ENCODE assay signal across 30 cellular contexts in genomic region chr16:24939738-24940137, GRCh38.
"Had no signal": no experiment of that assay in that cellular context is flagged by ENCODE, and none has a peak within 500 bp of the region (broad histone marks: within the 10 kb centered on the region; RNA-seq: fewer than 3 reads in every experiment).

No MANE protein-coding gene starts in this region.

- H3K27ac ChIP-seq: ascending aorta, body of pancreas, SK-N-MC, WERI-Rb-1 had no signal

- H3K27me3 Mint-ChIP-seq: activated CD4-positive, alpha-beta memory T cell treated with anti-CD3 and anti-CD28 coated beads, Interleukin-2, amount 10 ng/mL, durations not matched to agents 7 days and 5 days; activated naive CD8-positive, alpha-beta T cell treated with anti-CD3 and anti-CD28 coated beads, Interleukin-2, amount 50 U/mL, for 24 hours; T-cell had no signal

- H3K4me1 Mint-ChIP-seq: activated CD4-positive, alpha-beta memory T cell treated with anti-CD3 and anti-CD28 coated beads, Interleukin-2, amount 10 ng/mL, durations not matched to agents 7 days and 5 days; T-cell had no signal

- H3K27me3 ChIP-seq: ascending aorta, body of pancreas had no signal

- H3K4me1 ChIP-seq: ascending aorta, body of pancreas had no signal

- ATAC-seq: activated CD4-positive, CD25-positive, alpha-beta regulatory T cell treated with anti-CD3 and anti-CD28 coated beads, Interleukin-2, amount 50 U/mL, for 24 hours; activated naive CD4-positive, alpha-beta T cell treated with anti-CD3 and anti-CD28 coated beads, Interleukin-2, amount 50 U/mL, for 72 hours; activated naive CD8-positive, alpha-beta T cell treated with anti-CD3 and anti-CD28 coated beads, Interleukin-2, amount 50 U/mL, for 24 hours; body of pancreas; K562; Panc1; Right ventricle myocardium inferior; T-cell had no signal

- DNase-seq: activated CD4-positive, alpha-beta memory T cell treated with anti-CD3 and anti-CD28 coated beads, Interleukin-2, amount 10 ng/mL, durations not matched to agents 7 days and 5 days; activated CD4-positive, alpha-beta T cell treated with anti-CD3 and anti-CD28 coated beads for 4 hours; activated CD8-positive, alpha-beta memory T cell treated with anti-CD3 and anti-CD28 coated beads, Interleukin-2, amount 50 U/mL, for 4 hours; activated effector memory CD4-positive, alpha-beta T cell treated with anti-CD3 and anti-CD28 coated beads, Interleukin-2, amount 50 U/mL, for 16 hours; activated naive CD4-positive, alpha-beta T cell treated with Interleukin-2 at 50 U/mL for 16 hours; activated naive CD8-positive, alpha-beta T cell treated with anti-CD3 and anti-CD28 coated beads, Interleukin-2, amount 50 U/mL, for 24 hours; amniotic stem cell; body of pancreas; central memory CD4-positive, alpha-beta T cell; Karpas-422; MM.1S; NCI-H1105 treated with DMSO at 0.1 percent for 48 hours; NCI-H1436 treated with DMSO at 0.1 percent for 48 hours; NCI-H187; NCI-H2081; NCI-H510A treated with DMSO at 0.1 percent for 48 hours; NCI-H69; NK-92 treated with Interleukin-12 subunit alpha and Interleukin-12 subunit beta, amount 100 ng/mL, for 24 hours; OCI-M1; RPMI8226; T-cell; WERI-Rb-1 had no signal

- H3K4me3 Mint-ChIP-seq: activated CD4-positive, alpha-beta memory T cell treated with anti-CD3 and anti-CD28 coated beads, Interleukin-2, amount 10 ng/mL, durations not matched to agents 7 days and 5 days; activated naive CD8-positive, alpha-beta T cell treated with anti-CD3 and anti-CD28 coated beads, Interleukin-2, amount 50 U/mL, for 24 hours; activated T-helper 1 cell treated with anti-CD3 and anti-CD28 coated beads, Interleukin-12 subunit alpha, Interleukin-12 subunit beta, Interleukin-2, Interleukin-4 antibody, amounts not matched to agents 30 ng/mL and 10 ng/mL and 1 ng/mL, durations not matched to agents 14 hours and 24 hours and 36 hours; T-cell had no signal

- H3K27ac Mint-ChIP-seq: activated CD4-positive, alpha-beta memory T cell treated with anti-CD3 and anti-CD28 coated beads, Interleukin-2, amount 10 ng/mL, durations not matched to agents 7 days and 5 days; activated naive CD8-positive, alpha-beta T cell treated with anti-CD3 and anti-CD28 coated beads, Interleukin-2, amount 50 U/mL, for 24 hours; activated T-helper 1 cell treated with anti-CD3 and anti-CD28 coated beads, Interleukin-12 subunit alpha, Interleukin-12 subunit beta, Interleukin-2, Interleukin-4 antibody, amounts not matched to agents 30 ng/mL and 10 ng/mL and 1 ng/mL, durations not matched to agents 14 hours and 24 hours and 36 hours; T-cell had no signal

- H3K4me3 ChIP-seq: ascending aorta, body of pancreas, K562, SK-N-MC had no signal

- H3K9me3 Mint-ChIP-seq: activated CD4-positive, alpha-beta memory T cell treated with anti-CD3 and anti-CD28 coated beads, Interleukin-2, amount 10 ng/mL, durations not matched to agents 7 days and 5 days; activated naive CD4-positive, alpha-beta T cell treated with anti-CD3 and anti-CD28 coated beads, Interleukin-2, amount 50 U/mL, for 72 hours; activated naive CD8-positive, alpha-beta T cell treated with anti-CD3 and anti-CD28 coated beads, Interleukin-2, amount 50 U/mL, for 24 hours; activated T-helper 1 cell treated with anti-CD3 and anti-CD28 coated beads, Interleukin-12 subunit alpha, Interleukin-12 subunit beta, Interleukin-2, Interleukin-4 antibody, amounts not matched to agents 30 ng/mL and 10 ng/mL and 1 ng/mL, durations not matched to agents 14 hours and 24 hours and 36 hours; T-cell had no signal
